16 cellular contexts compared by ENCODE assay signal in genomic region chr7:19900118-19900517, GRCh38.
DNase-seq lines count a peak whose midpoint lies in the region; ATAC-seq and TF ChIP-seq lines count a peak whose summit lies in the region.
"Had no signal": no experiment of that assay in that cellular context is flagged by ENCODE, and none has a peak within 500 bp of the region (broad histone marks: within the 10 kb centered on the region; RNA-seq: fewer than 3 reads in every experiment).

No MANE protein-coding gene starts in this region.

- H3K9me2 ChIP-seq in PC-3 (replicated peaks; ENCODE audit: low read length), result no peaks in the 10 kb centered on the region

- H3K36me3 ChIP-seq in PC-3 (ENCODE audit: low read depth, low read length), result no peaks in the 10 kb centered on the region
- H3K36me3 ChIP-seq: BLaER1 had no signal

- intact Hi-C loops in PC-3 (cut with micrococcal nuclease), result no loop called here

- no peaks in the 10 kb centered on the region for H3K79me2 ChIP-seq in PC-3 (ENCODE audit: low read length)

- H2AFZ ChIP-seq in PC-3 (ENCODE audit: low read length), result no peak overlapping the region

- POLR2A ChIA-PET in PC-3 (lab: Charles Lee; ENCODE audit: unreplicated experiment), result no interaction called here

- CTCF ChIA-PET in PC-3 (lab: Charles Lee), result no interaction called here

- no peaks in the 10 kb centered on the region for H3F3A ChIP-seq in PC-3 (ENCODE audit: low read length, unreplicated experiment)

- peaks cover 19% of the 10 kb centered on the region for H3K4me1 ChIP-seq in PC-3 (ENCODE audit: insufficient read depth, low read length)
- H3K4me1 ChIP-seq: BLaER1 had no signal

- peaks cover 0 to 23% of the 10 kb centered on the region in 2 donors for H3K9me3 Mint-ChIP-seq in stimulated activated naive CD8-positive, alpha-beta T cell treated with anti-CD3 and anti-CD28 coated beads, Interleukin-15, amount 100 ng/mL, for 72 hours

- peak overlapping the region; percentile 43 for H3K9ac ChIP-seq in PC-3 (ENCODE audit: low read length)
- H3K9ac ChIP-seq: BLaER1 had no signal

- H3K4me1 Mint-ChIP-seq in stimulated activated naive CD8-positive, alpha-beta T cell treated with anti-CD3 and anti-CD28 coated beads, Interleukin-15, amount 100 ng/mL, for 72 hours, result no peaks in the 10 kb centered on the region
- H3K4me1 Mint-ChIP-seq: CD14-positive monocyte; CD4-positive, alpha-beta memory T cell; IgD-negative memory B cell had no signal

- peak overlapping the region; percentile 59 for H3K4me2 ChIP-seq in PC-3 (ENCODE audit: low read length)
- H3K4me2 ChIP-seq: BLaER1 had no signal

- peak overlapping the region; percentile 78 for H3K27ac ChIP-seq in PC-3 (ENCODE audit: low read length)
- H3K27ac ChIP-seq: BLaER1 had no signal

- H4K20me1 ChIP-seq in PC-3 (ENCODE audit: low read length), result no peaks in the 10 kb centered on the region
- H4K20me1 ChIP-seq: BLaER1 had no signal

- no peaks in the 10 kb centered on the region for H3K9me3 ChIP-seq in PC-3 (ENCODE audit: low read length)
- H3K9me3 ChIP-seq: BLaER1 had no signal

- no peaks in the 10 kb centered on the region for H3K27me3 Mint-ChIP-seq in stimulated activated naive CD8-positive, alpha-beta T cell treated with anti-CD3 and anti-CD28 coated beads, Interleukin-15, amount 100 ng/mL, for 72 hours
- H3K27me3 Mint-ChIP-seq: CD4-positive, alpha-beta memory T cell had no signal

- H3K27ac Mint-ChIP-seq in stimulated activated naive CD8-positive, alpha-beta T cell treated with anti-CD3 and anti-CD28 coated beads, Interleukin-15, amount 100 ng/mL, for 72 hours, result no peak overlapping the region
- H3K27ac Mint-ChIP-seq: CD14-positive monocyte; CD4-positive, alpha-beta memory T cell; HFFc6; IgD-negative memory B cell had no signal

- ATAC-seq in PC-3 (peak; percentile 94), HG03045 (IDR thresholded peaks at IDR 0.05; ENCODE audit: unreplicated experiment) (no peak), HG03442 (IDR thresholded peaks at IDR 0.05; ENCODE audit: unreplicated experiment) (no peak)
- no peak for ATAC-seq in stimulated activated naive CD8-positive, alpha-beta T cell treated with anti-CD3 and anti-CD28 coated beads, Interleukin-15, amount 100 ng/mL, for 72 hours
- ATAC-seq: HCT116, HepG2 had no signal

- no peaks in the 10 kb centered on the region for H3K27me3 ChIP-seq in PC-3 (ENCODE audit: low read length)
- H3K27me3 ChIP-seq: BLaER1 had no signal

- no peak for TF ChIP-seq CTCF in PC-3 (conservative IDR thresholded peaks at IDR 0.05; ENCODE audit: low read depth, low read length)

- H3K4me3 Mint-ChIP-seq in stimulated activated naive CD8-positive, alpha-beta T cell treated with anti-CD3 and anti-CD28 coated beads, Interleukin-15, amount 100 ng/mL, for 72 hours, result no peak overlapping the region
- H3K4me3 Mint-ChIP-seq: CD14-positive monocyte; CD4-positive, alpha-beta memory T cell; HFFc6; IgD-negative memory B cell had no signal

- DNase-seq in DMS53 (lab: John Stamatoyannopoulos, UW) (peak; percentile 39), PC-3 (peak; percentile 35), glomerular visceral epithelial cell (ENCODE audit: extremely low spot score) (peak; percentile 4), NCI-H187 treated with DMSO at 0.1 percent for 48 hours (lab: John Stamatoyannopoulos, UW) (no peak)
- no peak for DNase-seq in stimulated activated naive CD8-positive, alpha-beta T cell treated with anti-CD3 and anti-CD28 coated beads, Interleukin-15, amount 100 ng/mL, for 72 hours
- DNase-seq: CD4-positive, alpha-beta memory T cell; HFFc6; Karpas-422; KBM-7 had no signal

- H3K4me3 ChIP-seq in PC-3 (ENCODE audit: low read length), result 0 out of 2 replicates have a peak overlapping the region, but pooled peaks have one; percentile 12
- H3K4me3 ChIP-seq: BLaER1 had no signal

- no TSS peak for BruUV-seq in PC-3 (replicated peaks; lab: Mats Ljungman, UMichigan)

Comparison
In these comparisons a context has a peak if more than half of its experiments do, and no peak if none do; other contexts are left out.
1. DNase-seq: peak in DMS53 (single experiment), PC-3 (single experiment) and glomerular visceral epithelial cell (single experiment); none in NCI-H187 treated with DMSO at 0.1 percent for 48 hours (single experiment) and stimulated activated naive CD8-positive, alpha-beta T cell treated with anti-CD3 and anti-CD28 coated beads, Interleukin-15, amount 100 ng/mL, for 72 hours (0 of 2).